7 cellular contexts compared by ENCODE assay signal in the genomic region with DNA sequence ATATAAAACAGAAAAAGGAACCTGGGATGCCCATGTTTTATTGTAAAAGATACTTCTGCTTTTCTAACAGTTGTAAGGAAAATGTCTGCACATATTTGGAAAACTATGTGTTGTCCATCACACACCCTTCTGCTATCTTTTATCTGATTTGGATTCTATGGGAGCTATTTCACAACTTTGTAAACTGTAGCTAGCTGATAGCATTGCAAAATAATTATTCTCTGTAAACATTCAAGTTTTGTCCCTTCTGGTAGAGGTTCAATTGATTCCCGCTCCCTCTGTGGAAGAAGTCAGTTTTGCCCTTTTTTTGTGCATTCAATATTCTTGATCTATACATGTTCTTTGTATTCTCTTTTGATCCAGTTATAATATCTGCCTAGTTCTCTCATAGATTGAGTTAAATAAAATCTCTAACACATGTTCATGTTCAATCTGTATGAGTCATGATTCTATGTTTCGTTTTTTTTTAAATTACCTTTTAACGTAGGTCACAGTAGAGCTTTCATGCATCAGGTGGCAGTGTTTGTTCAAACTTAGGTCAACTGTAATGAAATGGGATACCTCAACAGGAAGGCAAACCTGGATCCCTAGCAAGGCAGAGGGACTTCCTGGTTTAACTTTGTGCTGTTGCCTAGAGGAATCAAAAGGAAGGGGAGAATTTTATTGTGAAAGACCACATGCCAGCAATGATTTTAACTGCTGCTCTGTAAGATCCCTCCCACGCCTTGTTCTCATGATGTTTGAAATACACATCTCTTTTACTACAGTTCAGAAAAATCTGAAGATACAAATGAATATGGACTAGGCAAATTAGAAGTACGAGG. TPM values are rescaled to one million over a fixed set of nuclear protein-coding genes. Genes with fewer than 3 reads are reported as not detected.
DNase-seq lines count a peak whose midpoint lies in the region; ATAC-seq and TF ChIP-seq lines count a peak whose summit lies in the region.

No MANE protein-coding gene starts in this region.

- H3K4me1 Mint-ChIP-seq in endothelial cell (ENCODE audit: unreplicated experiment) (peaks cover 6% of the 10 kb centered on the region), osteocyte (ENCODE audit: unreplicated experiment) (no peaks in the 10 kb centered on the region)

- H3K9me3 Mint-ChIP-seq in endothelial cell (ENCODE audit: unreplicated experiment) (no peaks in the 10 kb centered on the region), osteocyte (ENCODE audit: unreplicated experiment) (peaks cover 5% of the 10 kb centered on the region)

- peak; percentile 36 for DNase-seq in HK-2 (ENCODE audit: unreplicated experiment)
- peak; percentile 66 for DNase-seq in NCI-H748 (lab: John Stamatoyannopoulos, UW; ENCODE audit: unreplicated experiment)
- DNase-seq in endothelial cell (ENCODE audit: low spot score): peak; percentile 12
- DNase-seq in osteocyte (ENCODE audit: extremely low spot score, unreplicated experiment): no peak
- DNase-seq in stimulated activated CD4-positive, alpha-beta T cell treated with anti-CD3 and anti-CD28 coated beads, Interleukin-12 subunit alpha, Interleukin-12 subunit beta, amount 100 ng/mL, for 4 hours: no peak
- no peak for DNase-seq in RKO (ENCODE audit: low spot score)

- no peaks in the 10 kb centered on the region for H3K36me3 Mint-ChIP-seq in endothelial cell (ENCODE audit: low read depth, unreplicated experiment)
- no peaks in the 10 kb centered on the region for H3K36me3 Mint-ChIP-seq in osteocyte (ENCODE audit: unreplicated experiment)

- H3K27ac Mint-ChIP-seq in endothelial cell (ENCODE audit: unreplicated experiment) (peak overlapping the region; percentile 57), osteocyte (ENCODE audit: unreplicated experiment) (no peak overlapping the region)

- H3K4me3 Mint-ChIP-seq in endothelial cell (ENCODE audit: unreplicated experiment): no peak overlapping the region
- H3K4me3 Mint-ChIP-seq in osteocyte (ENCODE audit: unreplicated experiment): no peak overlapping the region

- no peak for TF ChIP-seq CTCF in endothelial cell (IDR thresholded peaks at IDR 0.05; ENCODE audit: unreplicated experiment)
- peak; percentile 7 for TF ChIP-seq CTCF in osteocyte (IDR thresholded peaks at IDR 0.05)

- H3K27me3 Mint-ChIP-seq in endothelial cell (ENCODE audit: unreplicated experiment) (no peaks in the 10 kb centered on the region), osteocyte (ENCODE audit: unreplicated experiment) (peaks cover 22% of the 10 kb centered on the region)

- no peak for ATAC-seq in HG02938 (IDR thresholded peaks at IDR 0.05; ENCODE audit: unreplicated experiment)

RNA-seq across cellular contexts. Expression of a gene that starts 26.0 kb away (rescaled TPM):
- 36.6 TPM for total RNA-seq in endothelial cell (ENCODE audit: unreplicated experiment)
- 30.8 and 32.5 TPM in 2 replicates for total RNA-seq in osteocyte

Comparison
In these comparisons a context has a peak if more than half of its experiments do, and no peak if none do; other contexts are left out.
1. DNase-seq: peak in HK-2 (single experiment), NCI-H748 (single experiment) and endothelial cell (single experiment); none in osteocyte (single experiment), stimulated activated CD4-positive, alpha-beta T cell treated with anti-CD3 and anti-CD28 coated beads, Interleukin-12 subunit alpha, Interleukin-12 subunit beta, amount 100 ng/mL, for 4 hours (single experiment) and RKO (single experiment).